In genomic region chr6:107594736-107595135, GRCh38 we compare ENCODE assay signal across 17 cellular contexts.
DNase-seq lines count a peak whose midpoint lies in the region; ATAC-seq, FAIRE-seq and TF ChIP-seq lines count a peak whose summit lies in the region.
"Had no signal": no experiment of that assay in that cellular context is flagged by ENCODE, and none has a peak within 500 bp of the region (broad histone marks: within the 10 kb centered on the region; RNA-seq: fewer than 3 reads in every experiment).

No MANE protein-coding gene starts in this region.

- H2BK120ac ChIP-seq in trophoblast cell (ENCODE audit: insufficient read depth, low read length, poor library complexity), result no peak overlapping the region

- no peak overlapping the region for H3K27ac ChIP-seq in astrocyte (ENCODE audit: low read depth, low read length)
- no peak overlapping the region for H3K27ac ChIP-seq in gastroesophageal sphincter
- H3K27ac ChIP-seq in trophoblast cell (ENCODE audit: low read depth, low read length), result no peak overlapping the region
- H3K27ac ChIP-seq in aorta (ENCODE audit: low read depth in 1 of 2, low read length in 2 of 2), result no peak overlapping the region
- H3K27ac ChIP-seq: BLaER1 treated with 17β-estradiol and CSF1 and Interleukin-3, amounts not matched to agents 10 nM and 100 nM; SK-N-MC had no signal

- H2AFZ ChIP-seq in astrocyte (ENCODE audit: low read depth, low read length) (no peak overlapping the region), trophoblast cell (ENCODE audit: insufficient read depth, low read length, poor library complexity) (no peak overlapping the region)

- TF ChIP-seq POLR2A in gastroesophageal sphincter (IDR thresholded peaks at IDR 0.05), result no peak

- no peak overlapping the region for H3K18ac ChIP-seq in trophoblast cell (ENCODE audit: low read length)

- H3K4me3 ChIP-seq in astrocyte (ENCODE audit: insufficient read depth, low read depth, low read length), result no peak overlapping the region
- H3K4me3 ChIP-seq in gastroesophageal sphincter, result no peak overlapping the region
- H3K4me3 ChIP-seq in trophoblast cell (ENCODE audit: low read depth, low read length), result no peak overlapping the region
- H3K4me3 ChIP-seq in aorta (ENCODE audit: low read length in 2 of 2), result no peak overlapping the region
- H3K4me3 ChIP-seq: BLaER1 treated with 17β-estradiol and CSF1 and Interleukin-3, amounts not matched to agents 10 nM and 100 nM; SK-N-MC had no signal

- no peak overlapping the region for H3K9ac ChIP-seq in astrocyte (ENCODE audit: low read length)
- no peak overlapping the region for H3K9ac ChIP-seq in trophoblast cell (ENCODE audit: low read length)
- H3K9ac ChIP-seq: BLaER1 treated with 17β-estradiol and CSF1 and Interleukin-3, amounts not matched to agents 10 nM and 100 nM had no signal

- no peaks in the 10 kb centered on the region for H4K20me1 ChIP-seq in astrocyte (ENCODE audit: insufficient read depth, low read length)
- H4K20me1 ChIP-seq: BLaER1 treated with 17β-estradiol and CSF1 and Interleukin-3, amounts not matched to agents 10 nM and 100 nM had no signal

- no peak overlapping the region for H4K91ac ChIP-seq in trophoblast cell (ENCODE audit: low read depth, low read length)

- H3K23ac ChIP-seq in trophoblast cell (ENCODE audit: low read length), result no peak overlapping the region

- H3K4me1 Mint-ChIP-seq in astrocyte (ENCODE audit: low read depth, unreplicated experiment), result peaks cover 29% of the 10 kb centered on the region
- H3K4me1 Mint-ChIP-seq in type B pancreatic cell (ENCODE audit: unreplicated experiment), result peaks cover 15% of the 10 kb centered on the region

- TF ChIP-seq CTCF in astrocyte (IDR thresholded peaks at IDR 0.05; ENCODE audit: insufficient read depth, low read depth, low read length), result no peak
- no peak for TF ChIP-seq CTCF in gastroesophageal sphincter (IDR thresholded peaks at IDR 0.05)
- no peak for TF ChIP-seq CTCF in type B pancreatic cell (conservative IDR thresholded peaks at IDR 0.05)

- no peaks in the 10 kb centered on the region for H3K27me3 Mint-ChIP-seq in astrocyte (ENCODE audit: low read depth, unreplicated experiment)
- no peaks in the 10 kb centered on the region for H3K27me3 Mint-ChIP-seq in type B pancreatic cell

- H3K36me3 ChIP-seq in astrocyte (ENCODE audit: insufficient read depth, low read length), result no peaks in the 10 kb centered on the region
- H3K36me3 ChIP-seq in gastroesophageal sphincter, result no peaks in the 10 kb centered on the region
- no peaks in the 10 kb centered on the region for H3K36me3 ChIP-seq in trophoblast cell (ENCODE audit: control insufficient read depth in 1 of 2, insufficient read depth in 2 of 2, low read length in 2 of 2)
- peaks cover 0 to 2% of the 10 kb centered on the region in 2 donors for H3K36me3 ChIP-seq in aorta (ENCODE audit: control insufficient read depth in 1 of 2, insufficient read depth in 2 of 2, low read length in 1 of 2)
- H3K36me3 ChIP-seq: BLaER1 treated with 17β-estradiol and CSF1 and Interleukin-3, amounts not matched to agents 10 nM and 100 nM had no signal

- no peak overlapping the region for H2AK5ac ChIP-seq in trophoblast cell (ENCODE audit: low read length)

- no peaks in the 10 kb centered on the region for H3K9me3 ChIP-seq in astrocyte (ENCODE audit: insufficient read depth, low read depth, low read length)
- no peaks in the 10 kb centered on the region for H3K9me3 ChIP-seq in gastroesophageal sphincter
- H3K9me3 ChIP-seq in trophoblast cell (ENCODE audit: insufficient read depth, low read depth, low read length), result no peaks in the 10 kb centered on the region
- no peaks in the 10 kb centered on the region for H3K9me3 ChIP-seq in aorta (ENCODE audit: control insufficient read depth, low read length)
- H3K9me3 ChIP-seq: BLaER1 treated with 17β-estradiol and CSF1 and Interleukin-3, amounts not matched to agents 10 nM and 100 nM had no signal

- DNase-seq in GM03348 (ENCODE audit: low spot score), result peak; percentile 48
- peak; percentile 47 for DNase-seq in astrocyte (ENCODE audit: low read depth)
- DNase-seq in trophoblast cell, result peak; percentile 11 to 31
- DNase-seq in type B pancreatic cell (ENCODE audit: extremely low spot score, unreplicated experiment), result no peak
- DNase-seq in AG08395 (ENCODE audit: low spot score), result no peak
- no peak for DNase-seq in aorta
- DNase-seq: DMS79 treated with DMSO at 0.1 percent for 48 hours, Kasumi-1, MM.1S, NCI-H1092 treated with DMSO at 0.1 percent for 48 hours, NCI-H1694, NCI-H510A treated with DMSO at 0.1 percent for 48 hours had no signal

- H3K36me3 Mint-ChIP-seq in astrocyte (ENCODE audit: low read depth, unreplicated experiment), result peaks cover 4% of the 10 kb centered on the region
- peaks cover 3% of the 10 kb centered on the region for H3K36me3 Mint-ChIP-seq in type B pancreatic cell

- no peak overlapping the region for H3K27ac Mint-ChIP-seq in astrocyte (ENCODE audit: unreplicated experiment)
- H3K27ac Mint-ChIP-seq in type B pancreatic cell, result no peak overlapping the region

- 62 to 75% methylated on average over 2 of the region's 2 CpGs for WGBS in gastroesophageal sphincter (ENCODE audit: low coverage in 1 of 2), 2 donors
- no CpG with 5 or more reads among the region's 2 CpGs for WGBS in trophoblast cell (ENCODE audit: extremely low coverage, insufficient coverage, insufficient read length)
- 59 to 61% methylated on average over 2 of the region's 2 CpGs for WGBS in aorta, 2 donors

- H3K27me3 ChIP-seq in astrocyte (ENCODE audit: insufficient read depth, low read length) (no peaks in the 10 kb centered on the region), gastroesophageal sphincter (no peaks in the 10 kb centered on the region), trophoblast cell (ENCODE audit: insufficient read depth, low read length) (no peaks in the 10 kb centered on the region), aorta (ENCODE audit: control insufficient read depth in 1 of 2, insufficient read depth in 2 of 2, low read length in 1 of 2) (no peaks in the 10 kb centered on the region)
- H3K27me3 ChIP-seq: BLaER1 treated with 17β-estradiol and CSF1 and Interleukin-3, amounts not matched to agents 10 nM and 100 nM had no signal

- H4K12ac ChIP-seq in trophoblast cell (ENCODE audit: low read depth, low read length), result no peak overlapping the region

- H4K8ac ChIP-seq in trophoblast cell (ENCODE audit: low read depth, low read length), result no peak overlapping the region

- no peaks in the 10 kb centered on the region for H3K4me1 ChIP-seq in astrocyte (ENCODE audit: insufficient read depth, low read length)
- H3K4me1 ChIP-seq in gastroesophageal sphincter, result no peaks in the 10 kb centered on the region
- no peaks in the 10 kb centered on the region for H3K4me1 ChIP-seq in trophoblast cell (ENCODE audit: control insufficient read depth in 1 of 2, insufficient read depth in 2 of 2, low read length in 2 of 2)
- no peaks in the 10 kb centered on the region for H3K4me1 ChIP-seq in aorta (ENCODE audit: control insufficient read depth in 1 of 2, insufficient read depth in 2 of 2, low read length in 2 of 2)

- H3K4me3 Mint-ChIP-seq in astrocyte (ENCODE audit: unreplicated experiment), result no peak overlapping the region
- H3K4me3 Mint-ChIP-seq in type B pancreatic cell, result no peak overlapping the region

- H2BK5ac ChIP-seq in trophoblast cell (ENCODE audit: low read depth, low read length, poor library complexity), result no peak overlapping the region

- ATAC-seq in gastroesophageal sphincter, result peak; percentile 57
- no peak for ATAC-seq in HG02840 (IDR thresholded peaks at IDR 0.05; ENCODE audit: low FRiP score, unreplicated experiment)
- no peak for ATAC-seq in aorta (ENCODE audit: low FRiP score)

- H3K14ac ChIP-seq in trophoblast cell (ENCODE audit: low read length), result no peak overlapping the region

- no peaks in the 10 kb centered on the region for H3K79me1 ChIP-seq in trophoblast cell (ENCODE audit: low read length)

- no peak for FAIRE-seq in astrocyte (lab: Jason Lieb, UNC)
- FAIRE-seq: H1 had no signal

- H2BK12ac ChIP-seq in trophoblast cell (ENCODE audit: low read length), result no peak overlapping the region

- H3K9me3 Mint-ChIP-seq in astrocyte (ENCODE audit: unreplicated experiment), result peaks cover 3% of the 10 kb centered on the region
- no peaks in the 10 kb centered on the region for H3K9me3 Mint-ChIP-seq in type B pancreatic cell

- no peak overlapping the region for H3K4ac ChIP-seq in trophoblast cell (ENCODE audit: low read depth, low read length)

- H3K4me2 ChIP-seq in astrocyte (ENCODE audit: low read length) (no peak overlapping the region), trophoblast cell (ENCODE audit: low read length) (no peak overlapping the region)
- H3K4me2 ChIP-seq: BLaER1 treated with 17β-estradiol and CSF1 and Interleukin-3, amounts not matched to agents 10 nM and 100 nM had no signal

- no peak for TF ChIP-seq EP300 in gastroesophageal sphincter (IDR thresholded peaks at IDR 0.05)

- no peaks in the 10 kb centered on the region for H3K79me2 ChIP-seq in astrocyte (ENCODE audit: insufficient read depth, low read length)
- no peaks in the 10 kb centered on the region for H3K79me2 ChIP-seq in trophoblast cell (ENCODE audit: control insufficient read depth, insufficient read depth, low read length, poor library complexity)

- intact Hi-C loops in aorta (cut with DNase I), result no loop called here

Comparison
In these comparisons a context has a peak if more than half of its experiments do, and no peak if none do; other contexts are left out.
1. DNase-seq: peak in GM03348 (single experiment), astrocyte (single experiment) and trophoblast cell (2 of 2); none in type B pancreatic cell (single experiment), AG08395 (single experiment) and aorta (0 of 2).